In genomic region chr7:64618785-64619456, GRCh38 we compare ENCODE assay signal across 1 cellular context.
TF ChIP-seq lines count a peak whose summit lies in the region.

No MANE protein-coding gene starts in this region.

TF ChIP-seq in HepG2, 621 proteins besides CTCF, POLR2A, EP300 and RAD21 (continued from another document):
- no peak for TF ChIP-seq TFAP4 (IDR thresholded peaks at IDR 0.05; ENCODE audit: borderline replicate concordance, low read depth)
- no peak for TF ChIP-seq LRRFIP1 (CRISPR knock-in tag; conservative IDR thresholded peaks at IDR 0.05)
- TF ChIP-seq FOXO4 (CRISPR knock-in tag; conservative IDR thresholded peaks at IDR 0.05), result no peak
- TF ChIP-seq STAG1 (CRISPR knock-in tag; IDR thresholded peaks at IDR 0.05), result peak; percentile 95
- no peak for TF ChIP-seq SOX5 (CRISPR knock-in tag; IDR thresholded peaks at IDR 0.05; ENCODE audit: borderline replicate concordance)
- TF ChIP-seq TERF1 (CRISPR knock-in tag; IDR thresholded peaks at IDR 0.05), result no peak
- peak; percentile 77 for TF ChIP-seq SMC3 (IDR thresholded peaks at IDR 0.05; ENCODE audit: low read length)
- TF ChIP-seq CEBPB (IDR thresholded peaks at IDR 0.05; ENCODE audit: borderline replicate concordance, low read depth, low read length), result peak; percentile 55; the same call in 1 of the 2 replicates
